8 cellular contexts compared by ENCODE assay signal in the genomic region with DNA sequence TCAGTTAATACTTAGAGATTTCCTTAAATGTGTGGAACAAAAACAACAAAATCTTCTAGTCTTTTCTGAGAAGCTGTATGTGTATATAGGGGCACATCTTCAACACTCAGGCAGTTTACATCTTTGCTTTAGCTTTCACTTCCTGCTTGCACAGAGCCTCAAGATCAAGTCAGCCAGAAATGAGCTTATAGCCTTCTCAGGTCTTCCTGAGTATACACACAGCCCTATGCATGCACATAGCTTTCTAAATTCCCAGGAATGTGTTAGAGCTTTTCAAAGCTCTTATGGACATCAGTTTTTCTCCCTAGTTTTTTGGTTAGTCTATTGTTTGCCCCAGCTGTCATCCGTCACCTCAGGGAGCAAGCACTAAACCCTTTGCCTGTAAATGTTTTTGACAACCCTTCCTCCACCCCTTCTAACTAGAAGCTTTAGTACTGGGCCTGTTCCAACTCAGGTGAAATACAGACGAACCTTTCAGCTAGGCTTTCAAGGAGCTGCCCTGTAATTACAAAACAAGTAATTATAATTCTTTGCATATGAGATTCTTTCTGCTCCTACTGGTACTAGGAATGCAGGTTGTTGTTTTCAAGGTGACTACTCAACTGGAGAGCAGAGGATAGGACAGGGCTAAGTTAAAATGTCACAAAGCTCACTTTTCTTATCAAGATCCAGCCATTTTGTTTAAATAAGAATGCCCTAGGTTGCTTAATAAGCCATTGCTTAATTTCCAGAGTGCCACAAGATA. TPM values are rescaled to one million over a fixed set of nuclear protein-coding genes. Genes with fewer than 3 reads are reported as not detected.
A peak's percentile ranks its signal among the peaks of the same experiment; 100 is the strongest.
DNase-seq lines count a peak whose midpoint lies in the region; ATAC-seq, FAIRE-seq and TF ChIP-seq lines count a peak whose summit lies in the region.

No MANE protein-coding gene starts in this region.

- no peaks in the 10 kb centered on the region for H3K36me3 ChIP-seq in GM12878 (ENCODE audit: control insufficient read depth in 2 of 2, insufficient read depth in 2 of 2, low read length in 1 of 2)

- TF ChIP-seq POLR2A in GM12878 (IDR thresholded peaks at IDR 0.05; ENCODE audit: low read depth, low read length): peak; percentile 40; the same call in 1 of the 2 replicates

- H3K27me3 Mint-ChIP-seq in CD4-positive, alpha-beta T cell: peaks cover 8% of the 10 kb centered on the region

- H3K27ac Mint-ChIP-seq in CD4-positive, alpha-beta T cell: peak overlapping the region; percentile 69

- WGBS in GM12878 (ENCODE audit: insufficient coverage, insufficient replicate concordance, low lambda C conversion rate, missing lambda C conversion rate): 44% methylated on average over 2 of the region's 2 CpGs

- H3K4me3 ChIP-seq in GM12878: no peak overlapping the region

- no TSS peak for BruUV-seq in GM12878 (replicated peaks; lab: Mats Ljungman, UMichigan)

- H3K4me1 ChIP-seq in GM12878 (ENCODE audit: control insufficient read depth, insufficient read depth, low read length): peaks cover 17% of the 10 kb centered on the region

- RAD21 ChIA-PET in GM12878 (lab: Charles Lee; ENCODE audit: unreplicated experiment): interaction anchor here (0.6 to 2.0 kb wide), 11 partner anchors 9 to 262 kb away, joined by 3 to 13 read pairs (median 4); partner anchors contain the start of gene MTMR10

- H3K79me2 ChIP-seq in GM12878 (ENCODE audit: control insufficient read depth, insufficient read depth, low read length): no peaks in the 10 kb centered on the region

- no peak overlapping the region for H3K27ac ChIP-seq in CD4-positive, alpha-beta T cell (ENCODE audit: low read depth, low read length)
- H3K27ac ChIP-seq in GM12878 (ENCODE audit: control insufficient read depth, insufficient read depth): peak overlapping the region; percentile 75

- TF ChIP-seq RAD21 in GM12878 (IDR thresholded peaks at IDR 0.05; ENCODE audit: insufficient read depth, low read depth, low read length): no peak

- peak overlapping the region; percentile 28 for H3K9ac ChIP-seq in GM12878 (ENCODE audit: control insufficient read depth, insufficient read depth, low read length)

- SMC1A ChIA-PET in GM12878 (lab: Charles Lee; ENCODE audit: uncharacterized antibody, unreplicated experiment): interaction anchor here (0.8 to 4.7 kb wide), 18 partner anchors 9 to 311 kb away, joined by 3 to 40 read pairs (median 5); partner anchors contain the start of gene MTMR10

- ATAC-seq in CD4-positive, alpha-beta T cell (ENCODE audit: poor library complexity): peak; percentile 73
- ATAC-seq in HG03139 (IDR thresholded peaks at IDR 0.05; ENCODE audit: unreplicated experiment): peak; percentile 67
- ATAC-seq in GM12878: peak; percentile 100

- DNase-seq in CD4-positive, alpha-beta T cell: no peak
- peak; percentile 23 for DNase-seq in GM19238 (ENCODE audit: insufficient read length, low spot score)
- DNase-seq in GM12878 (ENCODE audit: low read depth, low spot score): peak; percentile 65
- DNase-seq in middle frontal gyrus (ENCODE audit: extremely low spot score, low spot score): no peak
- no peak for DNase-seq in NK-92 treated with Interleukin-12 subunit alpha and Interleukin-12 subunit beta, amount 100 ng/mL, for 24 hours (lab: John Stamatoyannopoulos, UW)
- DNase-seq in DMS79 treated with DMSO at 0.1 percent for 48 hours (lab: John Stamatoyannopoulos, UW): no peak
- no peak for DNase-seq in NCI-H345 (lab: John Stamatoyannopoulos, UW)

- POLR2A ChIA-PET in CD4-positive, alpha-beta T cell (lab: Charles Lee): interaction anchor here (0.7 to 3.6 kb wide), 6 partner anchors 8 to 313 kb away, joined by 3 to 24 read pairs (median 3); partner anchors contain the start of genes KLF13 and MTMR10
- POLR2A ChIA-PET in GM12878 (lab: Charles Lee): interaction anchor here (0.6 to 1.2 kb wide), 6 partner anchors 10 to 345 kb away, joined by 3 to 7 read pairs (median 3); partner anchors contain the start of gene MTMR10

- CTCF ChIA-PET in CD4-positive, alpha-beta T cell (lab: Charles Lee): interaction anchor here (0.7 kb wide), 1 partner anchor 9 kb away, joined by 3 read pairs; no protein-coding TSS in a partner anchor
- CTCF ChIA-PET in GM12878 (lab: Yijun Ruan, JAX): interaction anchor here (0.8 to 2.4 kb wide), 11 partner anchors 8 to 474 kb away, joined by 3 to 9 read pairs (median 4); partner anchors contain the start of gene FAN1

- no peak overlapping the region for H3K4me3 Mint-ChIP-seq in CD4-positive, alpha-beta T cell

- H3K4me2 ChIP-seq in GM12878 (ENCODE audit: control insufficient read depth, insufficient read depth): peak overlapping the region; percentile 52

- intact Hi-C loops in CD4-positive, alpha-beta T cell (cut with DNase I, micrococcal nuclease): no loop called here
- intact Hi-C loops in GM12878 (cut with micrococcal nuclease; ENCODE audit: unreplicated experiment): no loop called here

- FAIRE-seq in GM12878 (lab: Jason Lieb, UNC): peak; percentile 87

- H2AFZ ChIP-seq in GM12878 (ENCODE audit: control insufficient read depth, low read depth, low read length): peak overlapping the region; percentile 87

- H3K27me3 ChIP-seq in CD4-positive, alpha-beta T cell (ENCODE audit: control insufficient read depth, insufficient read depth, low read length): no peaks in the 10 kb centered on the region
- H3K27me3 ChIP-seq in GM12878 (replicated peaks in 1 of 2; ENCODE audit: control insufficient read depth in 2 of 2, insufficient read depth in 2 of 2, low read length in 1 of 2): no peaks in the 10 kb centered on the region

- H3K9me3 ChIP-seq in CD4-positive, alpha-beta T cell (ENCODE audit: control insufficient read depth, low read length): peaks cover 11% of the 10 kb centered on the region
- H3K9me3 ChIP-seq in GM12878 (replicated peaks; ENCODE audit: control insufficient read depth, insufficient read depth, low read length): no peaks in the 10 kb centered on the region

- TF ChIP-seq CTCF in CD4-positive, alpha-beta T cell (IDR thresholded peaks at IDR 0.05): no peak
- TF ChIP-seq CTCF in GM12878 (IDR thresholded peaks at IDR 0.05 in 2 of 3, conservative IDR thresholded peaks at IDR 0.05 in 1 of 3; ENCODE audit: control insufficient read depth in 2 of 3, extremely low read depth in 1 of 3, insufficient read depth in 1 of 3, low read depth in 3 of 3, low read length in 3 of 3): no peak

- H4K20me1 ChIP-seq in GM12878 (ENCODE audit: control insufficient read depth, insufficient read depth): no peaks in the 10 kb centered on the region

- H3K4me1 Mint-ChIP-seq in CD4-positive, alpha-beta T cell (ENCODE audit: low read depth): peaks cover 20% of the 10 kb centered on the region

- TF ChIP-seq EP300 in GM12878 (IDR thresholded peaks at IDR 0.05; ENCODE audit: borderline replicate concordance in 1 of 2, control insufficient read depth in 1 of 2, low read depth in 2 of 2, low read length in 2 of 2): no peak

- in situ Hi-C loops in GM12878 (cut with MboI): no loop called here

- H3K9me3 Mint-ChIP-seq in CD4-positive, alpha-beta T cell: peaks cover 12% of the 10 kb centered on the region

- H3K36me3 Mint-ChIP-seq in CD4-positive, alpha-beta T cell (ENCODE audit: low read depth): peaks cover 9% of the 10 kb centered on the region

TF ChIP-seq in GM12878, 131 proteins besides CTCF, POLR2A, EP300 and RAD21 (continues in another document):
- TF ChIP-seq TBL1XR1 (IDR thresholded peaks at IDR 0.05; ENCODE audit: low read depth, low read length) (no peak), GABPA (IDR thresholded peaks at IDR 0.05; ENCODE audit: low read depth) (no peak), SIX5 (IDR thresholded peaks at IDR 0.05; ENCODE audit: low read depth, low read length, severe bottlenecking) (no peak), SMARCA5 (IDR thresholded peaks at IDR 0.05) (no peak), EGR1 (IDR thresholded peaks at IDR 0.05; ENCODE audit: borderline replicate concordance in 1 of 2, low read depth in 2 of 2, low read length in 2 of 2) (no peak), CHD1 (IDR thresholded peaks at IDR 0.05; ENCODE audit: low read depth, low read length) (no peak), NRF1 (conservative IDR thresholded peaks at IDR 0.05; ENCODE audit: low read depth, low read length) (no peak), MEF2B (IDR thresholded peaks at IDR 0.05; ENCODE audit: partially characterized antibody, poor library complexity, severe bottlenecking) (no peak), SPI1 (IDR thresholded peaks at IDR 0.05; ENCODE audit: borderline replicate concordance, insufficient read depth, low read depth, low read length) (peak; percentile 79), SRF (IDR thresholded peaks at IDR 0.05; ENCODE audit: low read depth in 2 of 2, low read length in 2 of 2) (no peak)
- TF ChIP-seq, protein P1, sequence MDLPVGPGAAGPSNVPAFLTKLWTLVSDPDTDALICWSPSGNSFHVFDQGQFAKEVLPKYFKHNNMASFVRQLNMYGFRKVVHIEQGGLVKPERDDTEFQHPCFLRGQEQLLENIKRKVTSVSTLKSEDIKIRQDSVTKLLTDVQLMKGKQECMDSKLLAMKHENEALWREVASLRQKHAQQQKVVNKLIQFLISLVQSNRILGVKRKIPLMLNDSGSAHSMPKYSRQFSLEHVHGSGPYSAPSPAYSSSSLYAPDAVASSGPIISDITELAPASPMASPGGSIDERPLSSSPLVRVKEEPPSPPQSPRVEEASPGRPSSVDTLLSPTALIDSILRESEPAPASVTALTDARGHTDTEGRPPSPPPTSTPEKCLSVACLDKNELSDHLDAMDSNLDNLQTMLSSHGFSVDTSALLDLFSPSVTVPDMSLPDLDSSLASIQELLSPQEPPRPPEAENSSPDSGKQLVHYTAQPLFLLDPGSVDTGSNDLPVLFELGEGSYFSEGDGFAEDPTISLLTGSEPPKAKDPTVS (IDR thresholded peaks at IDR 0.05; ENCODE audit: low read depth, low read length): 0 out of 2 replicates have a peak, but pooled peaks have one; percentile 25

RNA-seq across cellular contexts. Expression of gene MTMR10, which starts 22.6 kb away (rescaled TPM):
- 10 to 100 TPM; 41.2 to 42.0 TPM for total RNA-seq in CD4-positive, alpha-beta T cell
- 48.5 and 55.2 TPM in 2 replicates for total RNA-seq in GM12878 (2013; cell fraction: nucleolus; rRNA removed)
- total RNA-seq in GM12878 (2014; rRNA removed): 10.0 and 12.5 TPM in 2 replicates
- total RNA-seq in GM12878 (2014; rRNA removed; fragmentation: Illumina TruSeq; extraction: Trizol): 11.9 and 12.1 TPM in 2 replicates
- 12.5 and 13.6 TPM in 2 replicates for total RNA-seq in GM12878 (2021)
- 5.9 TPM for polyA plus RNA-seq in GM12878 (2011; ENCODE audit: low read depth)
- 11.8 and 13.3 TPM in 2 replicates for polyA plus RNA-seq in GM12878 (2011; rRNA removed)
- 4.9 and 5.0 TPM in 2 replicates for polyA plus RNA-seq in GM12878 (2011; cell fraction: cytosol; rRNA removed)
- polyA plus RNA-seq in GM12878 (2011; cell fraction: nucleus; rRNA removed): 17.0 and 17.8 TPM in 2 replicates
- polyA plus RNA-seq in GM12878 (2012): 7.5 and 7.8 TPM in 2 replicates
- 11.5 and 13.5 TPM in 2 replicates for polyA plus RNA-seq in GM12878 (2014; fragmentation: Illumina TruSeq; extraction: Trizol)
- polyA plus RNA-seq in GM12878 (2014; fragmentation: Nextera tagmentation; extraction: Ambion mirVana): 1 to 10 TPM; 1.9 to 3.6 TPM
- polyA plus RNA-seq in GM12878 (2014; rRNA removed): 7.8 and 8.5 TPM in 2 replicates
- polyA plus RNA-seq in GM12878 (2016; fragmentation: Nextera tagmentation; extraction: Ambion mirVana): 1 to 10 TPM; 5.3 to 7.5 TPM
- 9.4 and 15.1 TPM in 2 replicates for polyA minus RNA-seq in GM12878 (2011; rRNA and poly(A)+ RNA removed)
- polyA minus RNA-seq in GM12878 (2011; cell fraction: cytosol; rRNA and poly(A)+ RNA removed): 3.6 and 3.7 TPM in 2 replicates
- polyA minus RNA-seq in GM12878 (2011; cell fraction: nucleus; rRNA and poly(A)+ RNA removed): 20.8 and 27.6 TPM in 2 replicates

Comparison
In these comparisons a context has a peak if more than half of its experiments do, and no peak if none do; other contexts are left out.
1. DNase-seq: peak in GM19238 (single experiment) and GM12878 (single experiment); none in CD4-positive, alpha-beta T cell (0 of 10), middle frontal gyrus (single experiment), NK-92 treated with Interleukin-12 subunit alpha and Interleukin-12 subunit beta, amount 100 ng/mL, for 24 hours (single experiment), DMS79 treated with DMSO at 0.1 percent for 48 hours (single experiment) and NCI-H345 (single experiment).
2. Peak in every context shown above with its lines, with median percentiles within 50 percentile points of each other: ATAC-seq.